In the genomic region with DNA sequence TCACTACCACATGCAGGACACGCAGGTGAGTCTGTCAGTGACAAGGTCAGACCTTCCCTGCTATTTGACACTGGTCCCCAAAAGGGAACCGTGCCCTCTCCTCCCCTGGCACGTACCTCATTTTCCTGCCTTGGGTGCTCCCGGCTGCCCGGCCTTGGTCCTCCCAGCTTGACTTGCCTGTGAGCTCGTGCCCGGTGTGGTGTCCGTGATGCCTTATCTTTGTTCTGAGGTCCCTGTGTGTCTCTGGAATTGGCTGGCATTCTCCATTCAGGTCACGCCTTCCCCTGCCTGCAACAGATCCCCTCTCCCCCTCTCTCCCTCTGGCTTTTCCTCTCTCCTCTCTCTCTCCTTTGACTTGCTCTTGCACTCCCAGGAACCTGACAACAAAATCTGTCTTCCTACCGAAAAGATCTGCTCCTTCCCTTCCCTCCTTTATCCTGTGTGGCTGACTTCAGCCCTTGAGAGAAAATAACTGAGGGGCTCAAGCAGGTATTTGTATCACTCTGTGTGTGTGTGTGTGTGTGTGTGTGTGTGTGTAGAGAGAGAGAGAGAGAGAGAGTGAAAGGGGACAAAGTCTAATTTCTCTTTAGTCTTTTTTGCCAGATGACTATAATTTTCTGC, we compare ENCODE assay signal across 2 cellular contexts.
A peak's percentile ranks its signal among the peaks of the same experiment; 100 is the strongest.
TF ChIP-seq lines count a peak whose summit lies in the region.

A gene with protein sequence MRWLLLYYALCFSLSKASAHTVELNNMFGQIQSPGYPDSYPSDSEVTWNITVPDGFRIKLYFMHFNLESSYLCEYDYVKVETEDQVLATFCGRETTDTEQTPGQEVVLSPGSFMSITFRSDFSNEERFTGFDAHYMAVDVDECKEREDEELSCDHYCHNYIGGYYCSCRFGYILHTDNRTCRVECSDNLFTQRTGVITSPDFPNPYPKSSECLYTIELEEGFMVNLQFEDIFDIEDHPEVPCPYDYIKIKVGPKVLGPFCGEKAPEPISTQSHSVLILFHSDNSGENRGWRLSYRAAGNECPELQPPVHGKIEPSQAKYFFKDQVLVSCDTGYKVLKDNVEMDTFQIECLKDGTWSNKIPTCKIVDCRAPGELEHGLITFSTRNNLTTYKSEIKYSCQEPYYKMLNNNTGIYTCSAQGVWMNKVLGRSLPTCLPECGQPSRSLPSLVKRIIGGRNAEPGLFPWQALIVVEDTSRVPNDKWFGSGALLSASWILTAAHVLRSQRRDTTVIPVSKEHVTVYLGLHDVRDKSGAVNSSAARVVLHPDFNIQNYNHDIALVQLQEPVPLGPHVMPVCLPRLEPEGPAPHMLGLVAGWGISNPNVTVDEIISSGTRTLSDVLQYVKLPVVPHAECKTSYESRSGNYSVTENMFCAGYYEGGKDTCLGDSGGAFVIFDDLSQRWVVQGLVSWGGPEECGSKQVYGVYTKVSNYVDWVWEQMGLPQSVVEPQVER (minus strand): TSS at position 226 of the 621 bp plus-strand sequence. CDS start 105 bp downstream, at position 121.

TF ChIP-seq in HEK293, 187 proteins besides CTCF, POLR2A, EP300 and RAD21 (continues in another document):
- TF ChIP-seq ZNF654 (tag by site-specific recombination; IDR thresholded peaks at IDR 0.05; ENCODE audit: low read depth) (no peak), KLF1 (tag by site-specific recombination; IDR thresholded peaks at IDR 0.05) (no peak), ZNF202 (tag by site-specific recombination; IDR thresholded peaks at IDR 0.05; ENCODE audit: borderline replicate concordance) (no peak), ZNF19 (tag by site-specific recombination; IDR thresholded peaks at IDR 0.05; ENCODE audit: low read depth) (no peak), BCL11A (tag by site-specific recombination; IDR thresholded peaks at IDR 0.05; ENCODE audit: low read depth) (no peak), MYNN (tag by site-specific recombination; IDR thresholded peaks at IDR 0.05; ENCODE audit: borderline replicate concordance) (no peak), SALL2 (tag by site-specific recombination; IDR thresholded peaks at IDR 0.05; ENCODE audit: borderline replicate concordance) (no peak), ZBTB7A (tag by site-specific recombination; IDR thresholded peaks at IDR 0.05; ENCODE audit: low read depth) (no peak), ZNF501 (tag by site-specific recombination; IDR thresholded peaks at IDR 0.05) (no peak), SCRT2 (tag by site-specific recombination; IDR thresholded peaks at IDR 0.05) (0 out of 2 replicates have a peak, but pooled peaks have one; percentile 15), MZF1 (tag by site-specific recombination; IDR thresholded peaks at IDR 0.05; ENCODE audit: borderline replicate concordance) (no peak), ZNF423 (tag by site-specific recombination; IDR thresholded peaks at IDR 0.05) (no peak), ZNF544 (tag by site-specific recombination; IDR thresholded peaks at IDR 0.05) (no peak), ZNF777 (tag by site-specific recombination; IDR thresholded peaks at IDR 0.05; ENCODE audit: borderline replicate concordance) (no peak)
- TF ChIP-seq, protein P1, sequence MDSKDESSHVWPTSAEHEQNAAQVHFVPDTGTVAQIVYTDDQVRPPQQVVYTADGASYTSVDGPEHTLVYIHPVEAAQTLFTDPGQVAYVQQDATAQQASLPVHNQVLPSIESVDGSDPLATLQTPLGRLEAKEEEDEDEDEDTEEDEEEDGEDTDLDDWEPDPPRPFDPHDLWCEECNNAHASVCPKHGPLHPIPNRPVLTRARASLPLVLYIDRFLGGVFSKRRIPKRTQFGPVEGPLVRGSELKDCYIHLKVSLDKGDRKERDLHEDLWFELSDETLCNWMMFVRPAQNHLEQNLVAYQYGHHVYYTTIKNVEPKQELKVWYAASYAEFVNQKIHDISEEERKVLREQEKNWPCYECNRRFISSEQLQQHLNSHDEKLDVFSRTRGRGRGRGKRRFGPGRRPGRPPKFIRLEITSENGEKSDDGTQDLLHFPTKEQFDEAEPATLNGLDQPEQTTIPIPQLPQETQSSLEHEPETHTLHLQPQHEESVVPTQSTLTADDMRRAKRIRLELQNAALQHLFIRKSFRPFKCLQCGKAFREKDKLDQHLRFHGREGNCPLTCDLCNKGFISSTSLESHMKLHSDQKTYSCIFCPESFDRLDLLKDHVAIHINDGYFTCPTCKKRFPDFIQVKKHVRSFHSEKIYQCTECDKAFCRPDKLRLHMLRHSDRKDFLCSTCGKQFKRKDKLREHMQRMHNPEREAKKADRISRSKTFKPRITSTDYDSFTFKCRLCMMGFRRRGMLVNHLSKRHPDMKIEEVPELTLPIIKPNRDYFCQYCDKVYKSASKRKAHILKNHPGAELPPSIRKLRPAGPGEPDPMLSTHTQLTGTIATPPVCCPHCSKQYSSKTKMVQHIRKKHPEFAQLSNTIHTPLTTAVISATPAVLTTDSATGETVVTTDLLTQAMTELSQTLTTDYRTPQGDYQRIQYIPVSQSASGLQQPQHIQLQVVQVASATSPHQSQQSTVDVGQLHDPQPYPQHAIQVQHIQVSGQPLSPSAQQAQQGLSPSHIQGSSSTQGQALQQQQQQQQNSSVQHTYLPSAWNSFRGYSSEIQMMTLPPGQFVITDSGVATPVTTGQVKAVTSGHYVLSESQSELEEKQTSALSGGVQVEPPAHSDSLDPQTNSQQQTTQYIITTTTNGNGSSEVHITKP (tag by site-specific recombination; IDR thresholded peaks at IDR 0.05), result 0 out of 2 replicates have a peak, but pooled peaks have one; percentile 23
- TF ChIP-seq, protein P2, sequence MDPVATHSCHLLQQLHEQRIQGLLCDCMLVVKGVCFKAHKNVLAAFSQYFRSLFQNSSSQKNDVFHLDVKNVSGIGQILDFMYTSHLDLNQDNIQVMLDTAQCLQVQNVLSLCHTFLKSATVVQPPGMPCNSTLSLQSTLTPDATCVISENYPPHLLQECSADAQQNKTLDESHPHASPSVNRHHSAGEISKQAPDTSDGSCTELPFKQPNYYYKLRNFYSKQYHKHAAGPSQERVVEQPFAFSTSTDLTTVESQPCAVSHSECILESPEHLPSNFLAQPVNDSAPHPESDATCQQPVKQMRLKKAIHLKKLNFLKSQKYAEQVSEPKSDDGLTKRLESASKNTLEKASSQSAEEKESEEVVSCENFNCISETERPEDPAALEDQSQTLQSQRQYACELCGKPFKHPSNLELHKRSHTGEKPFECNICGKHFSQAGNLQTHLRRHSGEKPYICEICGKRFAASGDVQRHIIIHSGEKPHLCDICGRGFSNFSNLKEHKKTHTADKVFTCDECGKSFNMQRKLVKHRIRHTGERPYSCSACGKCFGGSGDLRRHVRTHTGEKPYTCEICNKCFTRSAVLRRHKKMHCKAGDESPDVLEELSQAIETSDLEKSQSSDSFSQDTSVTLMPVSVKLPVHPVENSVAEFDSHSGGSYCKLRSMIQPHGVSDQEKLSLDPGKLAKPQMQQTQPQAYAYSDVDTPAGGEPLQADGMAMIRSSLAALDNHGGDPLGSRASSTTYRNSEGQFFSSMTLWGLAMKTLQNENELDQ (tag by site-specific recombination; IDR thresholded peaks at IDR 0.05; ENCODE audit: low read depth), result no peak
- TF ChIP-seq, protein P3, sequence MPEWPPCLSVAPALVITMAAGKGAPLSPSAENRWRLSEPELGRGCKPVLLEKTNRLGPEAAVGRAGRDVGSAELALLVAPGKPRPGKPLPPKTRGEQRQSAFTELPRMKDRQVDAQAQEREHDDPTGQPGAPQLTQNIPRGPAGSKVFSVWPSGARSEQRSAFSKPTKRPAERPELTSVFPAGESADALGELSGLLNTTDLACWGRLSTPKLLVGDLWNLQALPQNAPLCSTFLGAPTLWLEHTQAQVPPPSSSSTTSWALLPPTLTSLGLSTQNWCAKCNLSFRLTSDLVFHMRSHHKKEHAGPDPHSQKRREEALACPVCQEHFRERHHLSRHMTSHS (tag by site-specific recombination; IDR thresholded peaks at IDR 0.05), result no peak
- TF ChIP-seq, protein P4, sequence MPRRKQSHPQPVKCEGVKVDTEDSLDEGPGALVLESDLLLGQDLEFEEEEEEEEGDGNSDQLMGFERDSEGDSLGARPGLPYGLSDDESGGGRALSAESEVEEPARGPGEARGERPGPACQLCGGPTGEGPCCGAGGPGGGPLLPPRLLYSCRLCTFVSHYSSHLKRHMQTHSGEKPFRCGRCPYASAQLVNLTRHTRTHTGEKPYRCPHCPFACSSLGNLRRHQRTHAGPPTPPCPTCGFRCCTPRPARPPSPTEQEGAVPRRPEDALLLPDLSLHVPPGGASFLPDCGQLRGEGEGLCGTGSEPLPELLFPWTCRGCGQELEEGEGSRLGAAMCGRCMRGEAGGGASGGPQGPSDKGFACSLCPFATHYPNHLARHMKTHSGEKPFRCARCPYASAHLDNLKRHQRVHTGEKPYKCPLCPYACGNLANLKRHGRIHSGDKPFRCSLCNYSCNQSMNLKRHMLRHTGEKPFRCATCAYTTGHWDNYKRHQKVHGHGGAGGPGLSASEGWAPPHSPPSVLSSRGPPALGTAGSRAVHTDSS (tag by site-specific recombination; IDR thresholded peaks at IDR 0.05), result no peak

TF ChIP-seq in HepG2, 621 proteins besides CTCF, POLR2A, EP300 and RAD21 (continues in another document):
- TF ChIP-seq ZNF350 (CRISPR knock-in tag; IDR thresholded peaks at IDR 0.05; ENCODE audit: borderline replicate concordance, low read depth), result no peak
- TF ChIP-seq TAF15 (IDR thresholded peaks at IDR 0.05; ENCODE audit: low read depth, low read length, poor library complexity, severe bottlenecking), result no peak
- TF ChIP-seq, protein P5, sequence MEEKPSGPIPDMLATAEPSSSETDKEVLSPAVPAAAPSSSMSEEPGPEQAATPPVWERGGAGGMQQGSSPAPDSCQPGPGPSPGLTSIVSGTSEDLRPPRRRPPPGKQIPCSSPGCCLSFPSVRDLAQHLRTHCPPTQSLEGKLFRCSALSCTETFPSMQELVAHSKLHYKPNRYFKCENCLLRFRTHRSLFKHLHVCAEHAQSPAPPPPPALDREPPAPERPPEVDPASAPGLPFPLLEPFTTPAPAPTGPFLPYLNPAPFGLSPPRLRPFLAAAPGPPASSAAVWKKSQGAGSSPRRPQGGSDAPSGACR (CRISPR knock-in tag; IDR thresholded peaks at IDR 0.05), result no peak
- TF ChIP-seq, protein P6, sequence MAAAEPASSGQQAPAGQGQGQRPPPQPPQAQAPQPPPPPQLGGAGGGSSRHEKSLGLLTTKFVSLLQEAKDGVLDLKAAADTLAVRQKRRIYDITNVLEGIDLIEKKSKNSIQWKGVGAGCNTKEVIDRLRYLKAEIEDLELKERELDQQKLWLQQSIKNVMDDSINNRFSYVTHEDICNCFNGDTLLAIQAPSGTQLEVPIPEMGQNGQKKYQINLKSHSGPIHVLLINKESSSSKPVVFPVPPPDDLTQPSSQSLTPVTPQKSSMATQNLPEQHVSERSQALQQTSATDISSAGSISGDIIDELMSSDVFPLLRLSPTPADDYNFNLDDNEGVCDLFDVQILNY (CRISPR knock-in tag; conservative IDR thresholded peaks at IDR 0.05), result no peak
- TF ChIP-seq, protein P7, sequence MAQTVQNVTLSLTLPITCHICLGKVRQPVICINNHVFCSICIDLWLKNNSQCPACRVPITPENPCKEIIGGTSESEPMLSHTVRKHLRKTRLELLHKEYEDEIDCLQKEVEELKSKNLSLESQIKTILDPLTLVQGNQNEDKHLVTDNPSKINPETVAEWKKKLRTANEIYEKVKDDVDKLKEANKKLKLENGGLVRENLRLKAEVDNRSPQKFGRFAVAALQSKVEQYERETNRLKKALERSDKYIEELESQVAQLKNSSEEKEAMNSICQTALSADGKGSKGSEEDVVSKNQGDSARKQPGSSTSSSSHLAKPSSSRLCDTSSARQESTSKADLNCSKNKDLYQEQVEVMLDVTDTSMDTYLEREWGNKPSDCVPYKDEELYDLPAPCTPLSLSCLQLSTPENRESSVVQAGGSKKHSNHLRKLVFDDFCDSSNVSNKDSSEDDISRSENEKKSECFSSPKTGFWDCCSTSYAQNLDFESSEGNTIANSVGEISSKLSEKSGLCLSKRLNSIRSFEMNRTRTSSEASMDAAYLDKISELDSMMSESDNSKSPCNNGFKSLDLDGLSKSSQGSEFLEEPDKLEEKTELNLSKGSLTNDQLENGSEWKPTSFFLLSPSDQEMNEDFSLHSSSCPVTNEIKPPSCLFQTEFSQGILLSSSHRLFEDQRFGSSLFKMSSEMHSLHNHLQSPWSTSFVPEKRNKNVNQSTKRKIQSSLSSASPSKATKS (CRISPR knock-in tag; IDR thresholded peaks at IDR 0.05), result no peak
- no peak for TF ChIP-seq SMARCC2 (IDR thresholded peaks at IDR 0.05)
- peak; percentile 58 for TF ChIP-seq ZNF501 (CRISPR knock-in tag; IDR thresholded peaks at IDR 0.05)
- TF ChIP-seq, protein P8, sequence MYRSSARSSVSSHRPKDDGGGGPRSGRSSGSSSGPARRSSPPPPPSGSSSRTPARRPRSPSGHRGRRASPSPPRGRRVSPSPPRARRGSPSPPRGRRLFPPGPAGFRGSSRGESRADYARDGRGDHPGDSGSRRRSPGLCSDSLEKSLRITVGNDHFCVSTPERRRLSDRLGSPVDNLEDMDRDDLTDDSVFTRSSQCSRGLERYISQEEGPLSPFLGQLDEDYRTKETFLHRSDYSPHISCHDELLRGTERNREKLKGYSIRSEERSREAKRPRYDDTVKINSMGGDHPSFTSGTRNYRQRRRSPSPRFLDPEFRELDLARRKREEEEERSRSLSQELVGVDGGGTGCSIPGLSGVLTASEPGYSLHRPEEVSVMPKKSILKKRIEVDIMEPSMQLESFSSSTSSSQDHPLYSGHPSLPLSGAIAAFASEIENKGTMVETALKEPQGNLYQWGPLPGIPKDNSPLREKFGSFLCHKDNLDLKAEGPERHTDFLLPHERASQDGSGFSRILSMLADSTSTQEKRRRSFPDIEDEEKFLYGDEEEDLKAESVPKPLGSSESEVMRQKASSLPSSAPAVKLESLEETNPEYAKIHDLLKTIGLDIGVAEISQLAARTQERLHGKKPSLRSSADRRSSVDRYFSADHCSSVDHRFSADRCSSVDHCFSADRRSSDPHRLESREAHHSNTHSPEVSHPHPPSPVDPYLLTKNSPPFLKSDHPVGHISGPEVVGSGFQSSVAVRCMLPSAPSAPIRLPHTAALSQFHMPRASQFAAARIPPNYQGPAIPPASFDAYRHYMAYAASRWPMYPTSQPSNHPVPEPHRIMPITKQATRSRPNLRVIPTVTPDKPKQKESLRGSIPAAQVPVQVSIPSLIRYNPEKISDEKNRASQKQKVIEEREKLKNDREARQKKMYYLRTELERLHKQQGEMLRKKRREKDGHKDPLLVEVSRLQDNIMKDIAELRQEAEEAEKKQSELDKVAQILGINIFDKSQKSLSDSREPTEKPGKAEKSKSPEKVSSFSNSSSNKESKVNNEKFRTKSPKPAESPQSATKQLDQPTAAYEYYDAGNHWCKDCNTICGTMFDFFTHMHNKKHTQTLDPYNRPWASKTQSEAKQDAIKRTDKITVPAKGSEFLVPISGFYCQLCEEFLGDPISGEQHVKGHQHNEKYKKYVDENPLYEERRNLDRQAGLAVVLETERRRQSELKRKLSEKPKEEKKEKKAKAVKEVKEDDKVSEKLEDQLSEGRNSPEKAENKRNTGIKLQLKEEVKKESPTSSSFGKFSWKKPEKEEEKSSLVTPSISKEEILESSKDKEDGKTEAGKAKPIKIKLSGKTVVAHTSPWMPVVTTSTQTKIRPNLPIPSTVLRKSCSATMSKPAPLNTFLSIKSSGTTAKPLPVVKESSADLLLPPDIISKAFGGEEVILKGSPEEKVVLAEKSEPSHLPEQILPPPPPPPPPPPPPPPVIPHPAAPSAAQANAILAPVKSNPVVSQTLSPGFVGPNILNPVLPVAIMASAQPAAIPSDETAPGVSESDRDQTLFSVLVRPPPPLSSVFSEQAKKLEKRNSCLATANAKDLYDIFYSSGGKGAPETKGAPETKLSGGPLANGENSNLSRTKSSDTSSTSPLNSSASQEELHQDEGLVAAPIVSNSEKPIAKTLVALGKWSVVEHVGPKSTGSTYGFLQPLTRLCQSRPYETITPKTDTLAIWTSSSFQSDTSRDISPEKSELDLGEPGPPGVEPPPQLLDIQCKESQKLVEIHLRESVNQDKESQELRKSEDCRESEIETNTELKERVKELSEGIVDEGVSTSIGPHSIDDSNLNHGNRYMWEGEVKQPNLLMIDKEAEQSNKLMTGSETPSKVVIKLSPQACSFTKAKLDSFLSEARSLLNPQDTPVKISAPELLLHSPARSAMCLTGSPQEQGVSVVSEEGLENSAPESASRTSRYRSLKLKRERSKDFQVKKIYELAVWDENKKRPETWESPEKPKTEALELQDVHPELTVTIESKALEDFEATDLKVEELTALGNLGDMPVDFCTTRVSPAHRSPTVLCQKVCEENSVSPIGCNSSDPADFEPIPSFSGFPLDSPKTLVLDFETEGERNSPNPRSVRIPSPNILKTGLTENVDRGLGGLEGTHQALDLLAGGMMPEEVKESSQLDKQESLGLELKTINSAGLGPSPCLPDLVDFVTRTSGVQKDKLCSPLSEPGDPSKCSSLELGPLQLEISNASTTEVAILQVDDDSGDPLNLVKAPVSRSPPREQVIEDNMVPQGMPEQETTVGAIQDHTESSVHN (CRISPR knock-in tag; IDR thresholded peaks at IDR 0.05), result no peak
- TF ChIP-seq ZEB1 (IDR thresholded peaks at IDR 0.05; ENCODE audit: insufficient replicate concordance, low read depth), result no peak
- 0 out of 2 replicates have a peak, but pooled peaks have one; percentile 77 for TF ChIP-seq ZNF619 (CRISPR knock-in tag; IDR thresholded peaks at IDR 0.05)
